In genomic region chr7:135224027-135224426, GRCh38 we compare ENCODE assay signal across 1 cellular context.
TF ChIP-seq lines count a peak whose summit lies in the region.

No MANE protein-coding gene starts in this region.

TF ChIP-seq in GM12878, 131 proteins besides CTCF, POLR2A, EP300 and RAD21 (continued from another document):
- no peak for TF ChIP-seq PRDM15 (CRISPR knock-in tag; IDR thresholded peaks at IDR 0.05)
- TF ChIP-seq YY1 (IDR thresholded peaks at IDR 0.05; ENCODE audit: low read depth, low read length): no peak
- TF ChIP-seq ZNF622 (IDR thresholded peaks at IDR 0.05): no peak
- TF ChIP-seq POLR2AphosphoS2 (IDR thresholded peaks at IDR 0.05; ENCODE audit: low read depth, low read length): no peak
- TF ChIP-seq CBFB (IDR thresholded peaks at IDR 0.05; ENCODE audit: low read depth): no peak
- TF ChIP-seq RUNX3 (IDR thresholded peaks at IDR 0.05; ENCODE audit: low read length): peak; percentile 54; the same call in 1 of the 2 replicates
- TF ChIP-seq MYB (IDR thresholded peaks at IDR 0.05; ENCODE audit: borderline replicate concordance, low read depth, low read length): no peak
- no peak for TF ChIP-seq PAX5 (IDR thresholded peaks at IDR 0.05; ENCODE audit: borderline replicate concordance, low read depth, low read length)
- no peak for TF ChIP-seq E2F4 (IDR thresholded peaks at IDR 0.05; ENCODE audit: low read depth, low read length)
